8 cellular contexts compared by ENCODE assay signal in the genomic region with DNA sequence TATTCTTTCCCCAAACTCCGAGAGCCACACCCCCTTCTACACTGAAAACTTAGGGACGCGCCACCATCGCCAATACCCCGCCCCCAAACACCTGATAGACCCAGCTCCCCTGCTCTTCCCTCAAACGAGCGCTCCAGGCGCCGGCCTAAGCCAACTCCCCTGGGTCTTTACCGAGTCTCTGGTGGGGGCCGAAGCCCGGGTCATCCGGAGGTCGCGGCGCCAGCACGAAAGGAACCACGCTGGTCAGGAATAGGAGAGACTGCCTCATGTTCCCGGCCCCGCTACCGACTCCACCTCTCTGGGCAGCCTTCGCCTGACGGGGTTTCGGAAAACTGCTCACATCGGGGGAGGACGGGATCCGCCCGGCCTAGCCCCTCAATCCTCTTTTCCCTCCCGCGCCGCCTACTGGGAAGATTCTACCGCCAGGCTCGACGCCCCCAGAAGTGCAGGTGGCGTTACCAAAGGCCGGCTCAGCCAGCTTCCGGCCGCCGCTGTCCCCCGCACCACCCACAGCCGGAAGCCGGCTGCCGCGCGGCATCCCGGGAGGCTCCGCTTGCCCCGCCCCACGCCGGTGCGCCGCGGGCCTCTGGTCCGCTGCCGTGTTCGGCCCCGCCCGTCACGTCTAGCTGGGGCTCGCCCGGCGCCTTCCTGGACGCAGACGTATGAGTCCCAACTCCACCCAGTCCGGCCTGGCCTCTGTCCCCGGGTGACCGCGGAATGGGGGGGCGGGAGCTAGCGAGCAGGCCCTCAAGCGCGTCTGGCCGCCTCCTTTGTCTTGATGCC.
DNase-seq lines count a peak whose midpoint lies in the region; ATAC-seq and TF ChIP-seq lines count a peak whose summit lies in the region.

ADAM17 (minus strand) TSS at position 493 of the 783 bp plus-strand sequence; CDS start at position 268, 225 bp downstream.

- peak; percentile 56 for TF ChIP-seq CTCF in AG09309 (IDR thresholded peaks at IDR 0.05; ENCODE audit: control insufficient read depth, insufficient read depth, low read depth, low read length, missing control alignments)

- DNase-seq in AG09309 (ENCODE audit: low read depth) = peak; percentile 85
- peak; percentile 92 for DNase-seq in NCI-H2227 treated with DMSO at 0.1 percent for 48 hours (lab: John Stamatoyannopoulos, UW)
- DNase-seq in activated CD4-positive, CD25-positive, alpha-beta regulatory T cell (lab: John Stamatoyannopoulos, UW) = peak; percentile 72 to 80 (median 74)
- DNase-seq in central memory CD4-positive, alpha-beta T cell = peak; percentile 82
- DNase-seq in islet precursor cell = peak; percentile 98
- peak; percentile 71 to 85 (median 75) for DNase-seq in stimulated activated CD4-positive, alpha-beta T cell treated with anti-CD3 and anti-CD28 coated beads, Interleukin-12 subunit alpha, Interleukin-12 subunit beta, amount 100 ng/mL, for 48 hours (ENCODE audit: low read depth in 2 of 3, low spot score in 1 of 3)

- peak within 1 kb of the TSS; percentile 84 for H3K4me3 ChIP-seq in AG09309 (ENCODE audit: control insufficient read depth, low read depth, low read length)

- ATAC-seq in GM18909 (IDR thresholded peaks at IDR 0.05; ENCODE audit: poor library complexity, unreplicated experiment) (peak; percentile 88), HG03175 (IDR thresholded peaks at IDR 0.05; ENCODE audit: unreplicated experiment) (peak; percentile 87)

Comparison
In these comparisons a context has a peak if more than half of its experiments do, and no peak if none do; other contexts are left out.
1. Peak in every context shown above with its lines: DNase-seq, ATAC-seq and H3K4me3 ChIP-seq.